Comparison of ENCODE assay signal across 1 cellular context in the genomic region with DNA sequence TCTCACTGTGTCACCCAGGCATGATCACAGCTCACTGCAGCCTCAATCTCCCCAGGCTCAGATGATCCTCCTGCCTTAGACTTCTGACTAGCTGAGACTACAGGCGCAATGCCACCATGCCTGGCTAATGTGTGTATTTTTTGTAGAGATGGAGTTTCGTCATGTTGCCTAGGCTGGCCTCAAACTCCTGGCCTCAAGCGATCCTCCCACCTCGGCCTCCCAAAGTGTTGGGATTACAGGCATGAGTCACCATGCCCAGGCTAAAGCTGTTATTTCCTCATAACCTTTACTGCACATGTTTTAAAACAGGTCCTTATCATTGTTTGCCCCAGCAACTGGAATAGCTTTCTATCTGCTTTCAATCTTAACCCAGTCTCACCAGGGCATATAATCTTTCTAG.
TF ChIP-seq lines count a peak whose summit lies in the region.

No MANE protein-coding gene starts in this region.

TF ChIP-seq in HepG2, 621 proteins besides CTCF, POLR2A, EP300 and RAD21:
- no peak for TF ChIP-seq ZNF556 (CRISPR knock-in tag; IDR thresholded peaks at IDR 0.05; ENCODE audit: borderline replicate concordance)
- peak; percentile 84 for TF ChIP-seq FOSL2 (CRISPR knock-in tag; IDR thresholded peaks at IDR 0.05)
- TF ChIP-seq ZMYM3 (CRISPR knock-in tag; IDR thresholded peaks at IDR 0.05) = 0 out of 2 replicates have a peak, but pooled peaks have one; percentile 27
- TF ChIP-seq, protein P1, sequence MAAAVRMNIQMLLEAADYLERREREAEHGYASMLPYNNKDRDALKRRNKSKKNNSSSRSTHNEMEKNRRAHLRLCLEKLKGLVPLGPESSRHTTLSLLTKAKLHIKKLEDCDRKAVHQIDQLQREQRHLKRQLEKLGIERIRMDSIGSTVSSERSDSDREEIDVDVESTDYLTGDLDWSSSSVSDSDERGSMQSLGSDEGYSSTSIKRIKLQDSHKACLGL (CRISPR knock-in tag; IDR thresholded peaks at IDR 0.05) = no peak
- peak; percentile 67; the same call in 1 of the 2 replicates for TF ChIP-seq KDM1A (CRISPR knock-in tag; IDR thresholded peaks at IDR 0.05)
- TF ChIP-seq, protein P2, sequence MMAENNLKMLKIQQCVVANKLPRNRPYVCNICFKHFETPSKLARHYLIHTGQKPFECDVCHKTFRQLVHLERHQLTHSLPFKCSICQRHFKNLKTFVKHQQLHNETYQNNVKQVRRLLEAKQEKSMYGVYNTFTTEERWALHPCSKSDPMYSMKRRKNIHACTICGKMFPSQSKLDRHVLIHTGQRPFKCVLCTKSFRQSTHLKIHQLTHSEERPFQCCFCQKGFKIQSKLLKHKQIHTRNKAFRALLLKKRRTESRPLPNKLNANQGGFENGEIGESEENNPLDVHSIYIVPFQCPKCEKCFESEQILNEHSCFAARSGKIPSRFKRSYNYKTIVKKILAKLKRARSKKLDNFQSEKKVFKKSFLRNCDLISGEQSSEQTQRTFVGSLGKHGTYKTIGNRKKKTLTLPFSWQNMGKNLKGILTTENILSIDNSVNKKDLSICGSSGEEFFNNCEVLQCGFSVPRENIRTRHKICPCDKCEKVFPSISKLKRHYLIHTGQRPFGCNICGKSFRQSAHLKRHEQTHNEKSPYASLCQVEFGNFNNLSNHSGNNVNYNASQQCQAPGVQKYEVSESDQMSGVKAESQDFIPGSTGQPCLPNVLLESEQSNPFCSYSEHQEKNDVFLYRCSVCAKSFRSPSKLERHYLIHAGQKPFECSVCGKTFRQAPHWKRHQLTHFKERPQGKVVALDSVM (CRISPR knock-in tag; IDR thresholded peaks at IDR 0.05) = peak; percentile 99
- TF ChIP-seq FOXJ3 (CRISPR knock-in tag; IDR thresholded peaks at IDR 0.05; ENCODE audit: borderline replicate concordance) = no peak
- no peak for TF ChIP-seq SRY (CRISPR knock-in tag; IDR thresholded peaks at IDR 0.05)
- no peak for TF ChIP-seq DNMT3B (CRISPR knock-in tag; conservative IDR thresholded peaks at IDR 0.05)
